Comparison of ENCODE assay signal across 26 cellular contexts in the genomic region with DNA sequence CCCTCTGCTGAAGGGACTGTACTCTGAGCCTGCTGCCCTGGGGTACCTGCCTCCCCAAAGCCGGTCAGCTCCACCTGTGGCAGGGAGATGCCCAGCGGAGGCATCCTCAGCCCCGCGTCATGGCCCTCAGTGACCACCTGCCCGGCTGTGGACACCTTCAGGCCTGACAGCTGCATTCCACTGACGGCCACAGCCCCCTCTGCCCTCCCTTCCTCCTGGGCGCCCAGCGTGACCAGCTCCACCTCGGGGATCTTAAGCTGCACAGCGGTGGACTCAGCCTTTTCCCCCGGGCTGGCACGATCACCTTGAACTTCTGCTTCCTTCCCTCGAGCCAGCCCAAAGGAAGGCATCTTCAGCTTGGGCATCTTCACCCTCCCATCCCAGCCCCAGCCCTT.
"Had no signal": no experiment of that assay in that cellular context is flagged by ENCODE, and none has a peak within 500 bp of the region (broad histone marks: within the 10 kb centered on the region; RNA-seq: fewer than 3 reads in every experiment).

No MANE protein-coding gene starts in this region.

- H3K4me3 Mint-ChIP-seq: endodermal cell; natural killer cell; neural progenitor cell; stimulated activated naive B cell treated with anti-CD40 and anti-IgM and Interleukin-4, amounts not matched to agents 10 μg/mL and 1 μg/mL and 100 μg/mL, for 72 hours; stimulated activated naive CD8-positive, alpha-beta T cell treated with anti-CD3 and anti-CD28 coated beads, Interleukin-15, Interleukin-2, amounts not matched to agents 100 ng/mL and 50 ng/mL, for 24 hours had no signal

- H3K4me2 ChIP-seq: neural progenitor cell had no signal

- H3K9me3 ChIP-seq: gastrocnemius medialis, heart right ventricle, lower lobe of right lung, ovary, right lobe of liver, thoracic aorta, transverse colon, vagina had no signal

- H2AFZ ChIP-seq: neural progenitor cell had no signal

- H3K4me3 ChIP-seq: gastrocnemius medialis, heart right ventricle, lower lobe of right lung, neural progenitor cell, ovary, right lobe of liver, thoracic aorta, transverse colon, vagina had no signal

- H3K36me3 Mint-ChIP-seq: natural killer cell, neural progenitor cell had no signal

- ATAC-seq: esophagus mucosa; gastrocnemius medialis; heart right ventricle; left colon; left ventricle myocardium superior; lower lobe of right lung; natural killer cell; right lobe of liver; stimulated activated naive B cell treated with anti-CD40 and anti-IgM and Interleukin-4, amounts not matched to agents 10 μg/mL and 1 μg/mL and 100 μg/mL, for 72 hours had no signal

- H3K4me1 ChIP-seq: gastrocnemius medialis, neural progenitor cell, right lobe of liver, transverse colon had no signal

- H3K9ac ChIP-seq: neural progenitor cell had no signal

- DNase-seq: cerebellar nuclear complex; effector CD8-positive, alpha-beta T cell; endodermal cell; foreskin fibroblast; gastrocnemius medialis; heart right ventricle; hippocampal formation; left colon; left ventricle myocardium superior; lower lobe of right lung; natural killer cell; nucleus accumbens; ovary; right lobe of liver; small intestine; stimulated activated CD4-positive, alpha-beta T cell treated with anti-CD3 and anti-CD28 coated beads, Interleukin-15, amount 100 ng/mL, for 24 hours; stimulated activated CD4-positive, alpha-beta T cell treated with anti-CD3 and anti-CD28 coated beads, Interleukin-2, amount 100 ng/mL, for 48 hours; stimulated activated naive B cell treated with anti-CD40 and anti-IgM and Interleukin-4, amounts not matched to agents 10 μg/mL and 1 μg/mL and 100 μg/mL, for 72 hours; transverse colon had no signal

- H3K9me3 Mint-ChIP-seq: endodermal cell; natural killer cell; neural progenitor cell; stimulated activated naive B cell treated with anti-CD40 and anti-IgM and Interleukin-4, amounts not matched to agents 10 μg/mL and 1 μg/mL and 100 μg/mL, for 72 hours; stimulated activated naive CD8-positive, alpha-beta T cell treated with anti-CD3 and anti-CD28 coated beads, Interleukin-15, Interleukin-2, amounts not matched to agents 100 ng/mL and 50 ng/mL, for 24 hours had no signal

- H3K27ac Mint-ChIP-seq: endodermal cell; natural killer cell; neural progenitor cell; progenitor cell of endocrine pancreas; stimulated activated naive B cell treated with anti-CD40 and anti-IgM and Interleukin-4, amounts not matched to agents 10 μg/mL and 1 μg/mL and 100 μg/mL, for 72 hours; stimulated activated naive CD8-positive, alpha-beta T cell treated with anti-CD3 and anti-CD28 coated beads, Interleukin-15, Interleukin-2, amounts not matched to agents 100 ng/mL and 50 ng/mL, for 24 hours had no signal

- H3K27me3 ChIP-seq: gastrocnemius medialis, heart right ventricle, ovary, right lobe of liver, transverse colon, vagina had no signal

- H3K27ac ChIP-seq: epithelial cell of prostate, gastrocnemius medialis, heart right ventricle, lower lobe of right lung, neural progenitor cell, ovary, right lobe of liver, thoracic aorta, transverse colon, vagina had no signal

- H3K36me3 ChIP-seq: gastrocnemius medialis, neural progenitor cell, ovary, right lobe of liver, thoracic aorta, transverse colon, vagina had no signal
